ENCODE assay signal across 1 cellular context in genomic region chr22:38223289-38223960, GRCh38.
TF ChIP-seq lines count a peak whose summit lies in the region.

No MANE protein-coding gene starts in this region.

TF ChIP-seq in GM12878, 131 proteins besides CTCF, POLR2A, EP300 and RAD21:
- no peak for TF ChIP-seq KDM1A (IDR thresholded peaks at IDR 0.05; ENCODE audit: borderline replicate concordance)
- no peak for TF ChIP-seq IRF3 (IDR thresholded peaks at IDR 0.05)
- TF ChIP-seq, protein P1, sequence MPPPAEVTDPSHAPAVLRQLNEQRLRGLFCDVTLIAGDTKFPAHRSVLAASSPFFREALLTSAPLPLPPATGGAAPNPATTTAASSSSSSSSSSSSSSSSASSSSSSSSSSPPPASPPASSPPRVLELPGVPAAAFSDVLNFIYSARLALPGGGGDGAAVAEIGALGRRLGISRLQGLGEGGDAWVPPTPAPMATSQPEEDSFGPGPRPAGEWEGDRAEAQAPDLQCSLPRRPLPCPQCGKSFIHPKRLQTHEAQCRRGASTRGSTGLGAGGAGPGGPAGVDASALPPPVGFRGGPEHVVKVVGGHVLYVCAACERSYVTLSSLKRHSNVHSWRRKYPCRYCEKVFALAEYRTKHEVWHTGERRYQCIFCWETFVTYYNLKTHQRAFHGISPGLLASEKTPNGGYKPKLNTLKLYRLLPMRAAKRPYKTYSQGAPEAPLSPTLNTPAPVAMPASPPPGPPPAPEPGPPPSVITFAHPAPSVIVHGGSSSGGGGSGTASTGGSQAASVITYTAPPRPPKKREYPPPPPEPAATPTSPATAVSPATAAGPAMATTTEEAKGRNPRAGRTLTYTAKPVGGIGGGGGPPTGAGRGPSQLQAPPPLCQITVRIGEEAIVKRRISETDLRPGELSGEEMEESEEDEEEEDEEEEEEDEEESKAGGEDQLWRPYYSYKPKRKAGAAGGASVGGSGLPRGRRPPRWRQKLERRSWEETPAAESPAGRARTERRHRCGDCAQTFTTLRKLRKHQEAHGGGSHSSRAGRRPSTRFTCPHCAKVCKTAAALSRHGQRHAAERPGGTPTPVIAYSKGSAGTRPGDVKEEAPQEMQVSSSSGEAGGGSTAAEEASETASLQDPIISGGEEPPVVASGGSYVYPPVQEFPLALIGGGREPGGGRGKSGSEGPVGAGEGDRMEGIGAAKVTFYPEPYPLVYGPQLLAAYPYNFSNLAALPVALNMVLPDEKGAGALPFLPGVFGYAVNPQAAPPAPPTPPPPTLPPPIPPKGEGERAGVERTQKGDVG (CRISPR knock-in tag; IDR thresholded peaks at IDR 0.05): no peak
- TF ChIP-seq JUND (IDR thresholded peaks at IDR 0.05; ENCODE audit: low read depth, low read length): no peak
- no peak for TF ChIP-seq SIX5 (IDR thresholded peaks at IDR 0.05; ENCODE audit: low read depth, low read length, severe bottlenecking)
- no peak for TF ChIP-seq PBX3 (IDR thresholded peaks at IDR 0.05; ENCODE audit: insufficient replicate concordance, low read depth, low read length)
- TF ChIP-seq ATF7 (IDR thresholded peaks at IDR 0.05; ENCODE audit: low read depth): no peak
- TF ChIP-seq MXI1 (IDR thresholded peaks at IDR 0.05; ENCODE audit: low read depth, low read length): no peak
- TF ChIP-seq SMAD5 (IDR thresholded peaks at IDR 0.05; ENCODE audit: low read depth): no peak
- TF ChIP-seq, protein P2, sequence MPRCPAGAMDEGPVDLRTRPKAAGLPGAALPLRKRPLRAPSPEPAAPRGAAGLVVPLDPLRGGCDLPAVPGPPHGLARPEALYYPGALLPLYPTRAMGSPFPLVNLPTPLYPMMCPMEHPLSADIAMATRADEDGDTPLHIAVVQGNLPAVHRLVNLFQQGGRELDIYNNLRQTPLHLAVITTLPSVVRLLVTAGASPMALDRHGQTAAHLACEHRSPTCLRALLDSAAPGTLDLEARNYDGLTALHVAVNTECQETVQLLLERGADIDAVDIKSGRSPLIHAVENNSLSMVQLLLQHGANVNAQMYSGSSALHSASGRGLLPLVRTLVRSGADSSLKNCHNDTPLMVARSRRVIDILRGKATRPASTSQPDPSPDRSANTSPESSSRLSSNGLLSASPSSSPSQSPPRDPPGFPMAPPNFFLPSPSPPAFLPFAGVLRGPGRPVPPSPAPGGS (IDR thresholded peaks at IDR 0.05; ENCODE audit: borderline replicate concordance, insufficient read depth, low read depth, low read length, poor library complexity, severe bottlenecking): no peak
- no peak for TF ChIP-seq RCOR1 (conservative IDR thresholded peaks at IDR 0.05; ENCODE audit: low read depth, low read length)
- no peak for TF ChIP-seq PAX5 (IDR thresholded peaks at IDR 0.05; ENCODE audit: borderline replicate concordance, low read depth, low read length)
- no peak for TF ChIP-seq ZBTB33 (IDR thresholded peaks at IDR 0.05)
- no peak for TF ChIP-seq ZNF274 (IDR thresholded peaks at IDR 0.05; ENCODE audit: insufficient read depth, insufficient read length)
- TF ChIP-seq HDGF (IDR thresholded peaks at IDR 0.05): no peak
- no peak for TF ChIP-seq WRNIP1 (IDR thresholded peaks at IDR 0.05; ENCODE audit: borderline replicate concordance, low read depth, low read length)
- TF ChIP-seq, protein P3, sequence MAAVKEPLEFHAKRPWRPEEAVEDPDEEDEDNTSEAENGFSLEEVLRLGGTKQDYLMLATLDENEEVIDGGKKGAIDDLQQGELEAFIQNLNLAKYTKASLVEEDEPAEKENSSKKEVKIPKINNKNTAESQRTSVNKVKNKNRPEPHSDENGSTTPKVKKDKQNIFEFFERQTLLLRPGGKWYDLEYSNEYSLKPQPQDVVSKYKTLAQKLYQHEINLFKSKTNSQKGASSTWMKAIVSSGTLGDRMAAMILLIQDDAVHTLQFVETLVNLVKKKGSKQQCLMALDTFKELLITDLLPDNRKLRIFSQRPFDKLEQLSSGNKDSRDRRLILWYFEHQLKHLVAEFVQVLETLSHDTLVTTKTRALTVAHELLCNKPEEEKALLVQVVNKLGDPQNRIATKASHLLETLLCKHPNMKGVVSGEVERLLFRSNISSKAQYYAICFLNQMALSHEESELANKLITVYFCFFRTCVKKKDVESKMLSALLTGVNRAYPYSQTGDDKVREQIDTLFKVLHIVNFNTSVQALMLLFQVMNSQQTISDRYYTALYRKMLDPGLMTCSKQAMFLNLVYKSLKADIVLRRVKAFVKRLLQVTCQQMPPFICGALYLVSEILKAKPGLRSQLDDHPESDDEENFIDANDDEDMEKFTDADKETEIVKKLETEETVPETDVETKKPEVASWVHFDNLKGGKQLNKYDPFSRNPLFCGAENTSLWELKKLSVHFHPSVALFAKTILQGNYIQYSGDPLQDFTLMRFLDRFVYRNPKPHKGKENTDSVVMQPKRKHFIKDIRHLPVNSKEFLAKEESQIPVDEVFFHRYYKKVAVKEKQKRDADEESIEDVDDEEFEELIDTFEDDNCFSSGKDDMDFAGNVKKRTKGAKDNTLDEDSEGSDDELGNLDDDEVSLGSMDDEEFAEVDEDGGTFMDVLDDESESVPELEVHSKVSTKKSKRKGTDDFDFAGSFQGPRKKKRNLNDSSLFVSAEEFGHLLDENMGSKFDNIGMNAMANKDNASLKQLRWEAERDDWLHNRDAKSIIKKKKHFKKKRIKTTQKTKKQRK (IDR thresholded peaks at IDR 0.05; ENCODE audit: low read depth, low read length): no peak
- TF ChIP-seq SMARCA5 (IDR thresholded peaks at IDR 0.05): no peak
- no peak for TF ChIP-seq JUNB (IDR thresholded peaks at IDR 0.05)
